In the genomic region with DNA sequence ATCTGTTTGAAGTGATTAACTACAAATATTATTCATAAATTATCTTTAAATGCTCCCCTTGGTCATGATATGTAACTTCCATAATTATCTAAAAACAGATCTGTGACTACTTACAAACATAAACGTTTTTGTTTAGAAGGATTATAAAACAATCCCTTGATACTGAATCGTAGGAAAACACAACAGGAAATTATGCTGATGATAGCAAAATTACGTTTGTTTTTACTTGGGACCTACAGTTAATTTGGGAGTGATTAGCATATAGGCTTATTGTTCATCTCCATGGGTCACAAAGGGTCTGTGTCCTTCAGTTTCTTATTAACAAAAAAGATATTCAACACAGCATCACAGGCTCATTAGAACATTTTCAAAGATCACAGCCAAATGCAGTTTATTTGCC, we compare ENCODE assay signal across 18 cellular contexts. TPM values are rescaled to one million over a fixed set of nuclear protein-coding genes. Genes with fewer than 3 reads are reported as not detected.
A peak's percentile ranks its signal among the peaks of the same experiment; 100 is the strongest.
DNase-seq lines count a peak whose midpoint lies in the region; TF ChIP-seq lines count a peak whose summit lies in the region.
"Had no signal": no experiment of that assay in that cellular context is flagged by ENCODE, and none has a peak within 500 bp of the region (broad histone marks: within the 10 kb centered on the region; RNA-seq: fewer than 3 reads in every experiment).

No MANE protein-coding gene starts in this region.

- H4K20me1 ChIP-seq in PC-9 (ENCODE audit: insufficient read depth) = no peaks in the 10 kb centered on the region

- H3K36me3 ChIP-seq in PC-9 (ENCODE audit: low read depth) = no peaks in the 10 kb centered on the region
- H3K36me3 ChIP-seq in CD8-positive, alpha-beta memory T cell (ENCODE audit: insufficient read depth, low read length) = no peaks in the 10 kb centered on the region
- H3K36me3 ChIP-seq: MG63 had no signal

- peaks cover 14 to 47% of the 10 kb centered on the region in 2 donors for H3K27me3 Mint-ChIP-seq in CD8-positive, alpha-beta memory T cell

- H3K4me3 ChIP-seq in AG10803 (ENCODE audit: low read length) (peak overlapping the region; percentile 23), PC-9 (no peak overlapping the region), dorsolateral prefrontal cortex (peak overlapping the region in 46 of 59 donors; percentile 0 to 62 (median 35))
- no peak overlapping the region for H3K4me3 ChIP-seq in CD8-positive, alpha-beta memory T cell (ENCODE audit: low read length)
- H3K4me3 ChIP-seq: MG63 had no signal

- no peak overlapping the region for H3K4me2 ChIP-seq in PC-9

- no peak for DNase-seq in AG10803 (ENCODE audit: low read depth)
- no peak for DNase-seq in PC-9
- DNase-seq in dorsolateral prefrontal cortex = no peak
- DNase-seq in putamen (ENCODE audit: low spot score) = peak; percentile 35
- DNase-seq in T1000 (lab: John Stamatoyannopoulos, UW) = no peak
- DNase-seq in DMS53 treated with DMSO at 0.1 percent for 48 hours (lab: John Stamatoyannopoulos, UW; ENCODE audit: unreplicated experiment) = no peak
- no peak for DNase-seq in CD8-positive, alpha-beta memory T cell
- DNase-seq in HT-29 (ENCODE audit: low spot score) = no peak
- DNase-seq: Caco-2, DMS53, MG63, NCI-H1092 treated with DMSO at 0.1 percent for 48 hours, NCI-H1694, NCI-H226, NCI-H524 treated with DMSO at 0.1 percent for 48 hours, RPMI8226, SW 1271 had no signal

- no peaks in the 10 kb centered on the region for H3K4me1 Mint-ChIP-seq in CD8-positive, alpha-beta memory T cell

- no peaks in the 10 kb centered on the region for H3K27me3 ChIP-seq in PC-9 (ENCODE audit: insufficient read depth, low read depth)
- H3K27me3 ChIP-seq in dorsolateral prefrontal cortex = no peaks in the 10 kb centered on the region
- H3K27me3 ChIP-seq in CD8-positive, alpha-beta memory T cell (ENCODE audit: insufficient read depth, low read length, poor library complexity, severe bottlenecking) = no peaks in the 10 kb centered on the region
- H3K27me3 ChIP-seq: MG63 had no signal

- no peaks in the 10 kb centered on the region for H3K9me3 ChIP-seq in PC-9 (ENCODE audit: insufficient read depth, low read depth)
- H3K9me3 ChIP-seq in CD8-positive, alpha-beta memory T cell (ENCODE audit: low read length) = no peaks in the 10 kb centered on the region
- H3K9me3 ChIP-seq: Caco-2, MG63 had no signal

- CTCF ChIA-PET in PC-9 (lab: Charles Lee) = no interaction called here
- CTCF ChIA-PET in CD8-positive, alpha-beta memory T cell (lab: Charles Lee) = no interaction called here

- H3F3A ChIP-seq in PC-9 (ENCODE audit: insufficient read depth, low read depth) = no peaks in the 10 kb centered on the region

- TF ChIP-seq CTCF in AG10803 (conservative IDR thresholded peaks at IDR 0.05; ENCODE audit: low read length) (no peak), PC-9 (conservative IDR thresholded peaks at IDR 0.05) (no peak), dorsolateral prefrontal cortex (IDR thresholded peaks at IDR 0.05 in 54 of 56, conservative IDR thresholded peaks at IDR 0.05 in 2 of 56; ENCODE audit: low read depth in 1 of 56, partially characterized antibody in 56 of 56) (no peak)

- H3K4me3 Mint-ChIP-seq in CD8-positive, alpha-beta memory T cell = no peak overlapping the region

- peaks cover 3 to 10% (median 5%) of the 10 kb centered on the region in 5 donors for H3K9me3 Mint-ChIP-seq in CD8-positive, alpha-beta memory T cell

- H3K9me2 ChIP-seq in PC-9 (ENCODE audit: insufficient read depth) = no peaks in the 10 kb centered on the region

- POLR2A ChIA-PET in PC-9 (lab: Charles Lee; ENCODE audit: unreplicated experiment) = no interaction called here
- POLR2A ChIA-PET in CD8-positive, alpha-beta memory T cell (lab: Charles Lee) = no interaction called here

- H3K27ac Mint-ChIP-seq in CD8-positive, alpha-beta memory T cell = no peak overlapping the region

- intact Hi-C loops in PC-9 (cut with micrococcal nuclease; ENCODE audit: unreplicated experiment) (no loop called here), dorsolateral prefrontal cortex (cut with DNase I) (no loop called here)

- peaks cover 0 to 6% (median 0%) of the 10 kb centered on the region in 3 donors for H3K36me3 Mint-ChIP-seq in CD8-positive, alpha-beta memory T cell

- H3K79me2 ChIP-seq in PC-9 (ENCODE audit: low read depth) = no peaks in the 10 kb centered on the region

- H3K4me1 ChIP-seq in PC-9 (replicated peaks; ENCODE audit: insufficient read depth) = no peaks in the 10 kb centered on the region
- H3K4me1 ChIP-seq in CD8-positive, alpha-beta memory T cell (ENCODE audit: insufficient read depth, low read length) = no peaks in the 10 kb centered on the region
- H3K4me1 ChIP-seq: Caco-2 had no signal

- 0 out of 2 replicates have a peak overlapping the region, but pooled peaks have one; percentile 2 for H2AFZ ChIP-seq in PC-9

- H3K27ac ChIP-seq in PC-9 (no peak overlapping the region), dorsolateral prefrontal cortex (peak overlapping the region in 13 of 59 donors; percentile 5 to 71 (median 35))
- H3K27ac ChIP-seq in CD8-positive, alpha-beta memory T cell (ENCODE audit: low read depth, low read length) = no peak overlapping the region

- BruUV-seq in PC-9 (replicated peaks; lab: Mats Ljungman, UMichigan) = no TSS peak

RNA-seq across cellular contexts. Expression of a gene that starts 4.3 kb away (rescaled TPM):
- total RNA-seq in PC-9 (2021) = not detected in 2 replicates
- not detected for total RNA-seq in dorsolateral prefrontal cortex
- total RNA-seq in CD8-positive, alpha-beta memory T cell = not detected
- polyA plus RNA-seq in CD8-positive, alpha-beta memory T cell = not detected
- total RNA-seq in HT-29 (2014; rRNA removed; shearing (Covaris generic)) = not detected in 2 replicates
- total RNA-seq: A673, Caco-2 had no signal

Comparison
In these comparisons a context has a peak if more than half of its experiments do, and no peak if none do; other contexts are left out.
1. H3K4me3 ChIP-seq: peak in AG10803 (single experiment) and dorsolateral prefrontal cortex (46 of 59); none in PC-9 (single experiment) and CD8-positive, alpha-beta memory T cell (single experiment).